Comparison of ENCODE assay signal across 34 cellular contexts in the genomic region with DNA sequence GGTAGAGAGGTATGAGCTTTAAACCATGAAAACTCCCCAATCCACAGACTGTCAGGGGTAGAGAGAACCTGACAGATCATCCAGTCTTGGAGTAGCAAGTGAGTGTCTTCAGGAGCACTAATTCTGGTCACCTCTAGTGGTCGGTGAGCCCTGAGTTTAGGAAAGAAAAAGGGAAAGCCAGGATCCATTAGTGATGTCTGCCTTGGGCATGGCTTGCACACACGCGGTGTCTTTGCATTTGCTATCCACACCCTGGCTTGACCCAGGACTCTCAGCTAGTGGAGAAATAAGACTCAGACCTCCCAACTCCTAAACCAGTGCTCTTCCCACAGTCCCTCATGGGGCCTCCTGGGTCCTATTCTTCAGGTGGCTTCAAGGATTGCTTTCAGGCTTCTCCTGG. TPM values are rescaled to one million over a fixed set of nuclear protein-coding genes. Genes with fewer than 3 reads are reported as not detected.
"Had no signal": no experiment of that assay in that cellular context is flagged by ENCODE, and none has a peak within 500 bp of the region (broad histone marks: within the 10 kb centered on the region; RNA-seq: fewer than 3 reads in every experiment).

No MANE protein-coding gene starts in this region.

- H3K36me3 Mint-ChIP-seq: activated CD4-positive, alpha-beta memory T cell treated with anti-CD3 and anti-CD28 coated beads for 36 hours; activated CD8-positive, alpha-beta memory T cell treated with anti-CD3 and anti-CD28 coated beads, Interleukin-2, amount 10 ng/mL, durations not matched to agents 7 days and 5 days; activated naive CD4-positive, alpha-beta T cell treated with anti-CD3 and anti-CD28 coated beads, Interleukin-2, amount 10 ng/mL, durations not matched to agents 7 days and 5 days; activated naive CD4-positive, alpha-beta T cell treated with anti-CD3 and anti-CD28 coated beads, Interleukin-2, amount 50 U/mL, for 72 hours; activated naive CD8-positive, alpha-beta T cell treated with anti-CD3 and anti-CD28 coated beads, Interleukin-2, amount 10 ng/mL, durations not matched to agents 7 days and 5 days; brain; T-cell had no signal

- H3K27ac ChIP-seq: ascending aorta, coronary artery, dorsolateral prefrontal cortex, heart left ventricle had no signal

- FAIRE-seq: frontal cortex had no signal

- H3K36me3 ChIP-seq: ascending aorta, breast epithelium, heart left ventricle had no signal

- H3K27me3 ChIP-seq: ascending aorta, breast epithelium had no signal

- DNase-seq: activated CD4-positive, alpha-beta memory T cell treated with anti-CD3 and anti-CD28 coated beads for 36 hours; activated CD4-positive, alpha-beta T cell treated with anti-CD3 and anti-CD28 coated beads for 36 hours; activated CD4-positive, alpha-beta T cell treated with anti-CD3 and anti-CD28 coated beads, Interleukin-2, amount 10 ng/mL, durations not matched to agents 24 days and 14 days; activated CD4-positive, CD25-positive, alpha-beta regulatory T cell; activated CD4-positive, CD25-positive, alpha-beta regulatory T cell treated with anti-CD3 and anti-CD28 coated beads, Interleukin-2, amount 50 U/mL, for 72 hours; activated CD8-positive, alpha-beta memory T cell treated with anti-CD3 and anti-CD28 coated beads, Interleukin-2, amount 10 ng/mL, durations not matched to agents 7 days and 5 days; activated CD8-positive, alpha-beta memory T cell treated with anti-CD3 and anti-CD28 coated beads, Interleukin-2, amount 50 U/mL, for 4 hours; activated CD8-positive, alpha-beta T cell treated with anti-CD3 and anti-CD28 coated beads, Interleukin-2, amount 10 ng/mL, durations not matched to agents 7 days and 5 days; activated effector memory CD4-positive, alpha-beta T cell treated with anti-CD3 and anti-CD28 coated beads, Interleukin-2, amount 50 U/mL, for 16 hours; activated naive CD4-positive, alpha-beta T cell treated with anti-CD3 and anti-CD28 coated beads, Interleukin-2, amount 10 ng/mL, durations not matched to agents 7 days and 5 days; activated naive CD8-positive, alpha-beta T cell treated with anti-CD3 and anti-CD28 coated beads, Interleukin-2, amount 10 ng/mL, durations not matched to agents 7 days and 5 days; activated T-cell treated with anti-CD3 and anti-CD28 coated beads, Interleukin-2, amount 50 U/mL, for 1 hour; activated T-cell treated with anti-CD3 and anti-CD28 coated beads, Interleukin-2, amount 50 U/mL, for 48 hours; dorsolateral prefrontal cortex; effector memory CD4-positive, alpha-beta T cell; foreskin fibroblast; heart left ventricle; T-cell; T-helper 9 cell had no signal

- H3K4me1 ChIP-seq: ascending aorta, breast epithelium had no signal

- H3K4me3 ChIP-seq: ascending aorta, breast epithelium, coronary artery, dorsolateral prefrontal cortex, heart left ventricle had no signal

- H3K27ac Mint-ChIP-seq: activated CD4-positive, alpha-beta memory T cell treated with anti-CD3 and anti-CD28 coated beads for 36 hours; activated CD4-positive, alpha-beta T cell treated with anti-CD3 and anti-CD28 coated beads for 36 hours; activated CD4-positive, alpha-beta T cell treated with anti-CD3 and anti-CD28 coated beads, Interleukin-2, amount 10 ng/mL, durations not matched to agents 24 days and 14 days; activated CD8-positive, alpha-beta memory T cell treated with anti-CD3 and anti-CD28 coated beads, Interleukin-2, amount 10 ng/mL, durations not matched to agents 7 days and 5 days; activated CD8-positive, alpha-beta T cell treated with anti-CD3 and anti-CD28 coated beads, Interleukin-2, amount 10 ng/mL, durations not matched to agents 7 days and 5 days; activated naive CD4-positive, alpha-beta T cell treated with anti-CD3 and anti-CD28 coated beads, Interleukin-2, amount 10 ng/mL, durations not matched to agents 7 days and 5 days; activated naive CD4-positive, alpha-beta T cell treated with anti-CD3 and anti-CD28 coated beads, Interleukin-2, amount 50 U/mL, for 72 hours; activated naive CD8-positive, alpha-beta T cell treated with anti-CD3 and anti-CD28 coated beads, Interleukin-2, amount 10 ng/mL, durations not matched to agents 7 days and 5 days; activated T-helper 1 cell treated with anti-CD3 and anti-CD28 coated beads, Interleukin-12 subunit alpha, Interleukin-12 subunit beta, Interleukin-2, Interleukin-4 antibody, amounts not matched to agents 30 ng/mL and 10 ng/mL and 1 ng/mL, durations not matched to agents 14 hours and 24 hours and 36 hours; activated T-helper 2 cell treated with anti-CD3 and anti-CD28 coated beads, Interferon-gamma antibody, Interleukin-2, Interleukin-4, amounts not matched to agents 10 μg/mL and 5 μg/mL and 100 μg/mL, durations not matched to agents 14 hours and 24 hours and 36 hours; brain; dendritic cell treated with granulocyte-macrophage colony-stimulating factor and Interleukin-4, amounts not matched to agents 40 ng/mL and 50 ng/mL, for 4 days; endodermal cell; T-cell; T-helper 1 cell treated with Interleukin-12 subunit alpha and Interleukin-12 subunit beta and Interleukin-4 antibody, amounts not matched to agents 30 μg/mL and 1 μg/mL, for 36 hours had no signal

- H3K4me3 Mint-ChIP-seq: activated CD4-positive, alpha-beta memory T cell treated with anti-CD3 and anti-CD28 coated beads for 36 hours; activated CD4-positive, alpha-beta T cell treated with anti-CD3 and anti-CD28 coated beads for 36 hours; activated CD4-positive, alpha-beta T cell treated with anti-CD3 and anti-CD28 coated beads, Interleukin-2, amount 10 ng/mL, durations not matched to agents 24 days and 14 days; activated CD8-positive, alpha-beta memory T cell treated with anti-CD3 and anti-CD28 coated beads, Interleukin-2, amount 10 ng/mL, durations not matched to agents 7 days and 5 days; activated CD8-positive, alpha-beta T cell treated with anti-CD3 and anti-CD28 coated beads, Interleukin-2, amount 10 ng/mL, durations not matched to agents 7 days and 5 days; activated naive CD4-positive, alpha-beta T cell treated with anti-CD3 and anti-CD28 coated beads, Interleukin-2, amount 10 ng/mL, durations not matched to agents 7 days and 5 days; activated naive CD8-positive, alpha-beta T cell treated with anti-CD3 and anti-CD28 coated beads, Interleukin-2, amount 10 ng/mL, durations not matched to agents 7 days and 5 days; activated T-helper 1 cell treated with anti-CD3 and anti-CD28 coated beads, Interleukin-12 subunit alpha, Interleukin-12 subunit beta, Interleukin-2, Interleukin-4 antibody, amounts not matched to agents 30 ng/mL and 10 ng/mL and 1 ng/mL, durations not matched to agents 14 hours and 24 hours and 36 hours; brain; central memory CD8-positive, alpha-beta T cell; dendritic cell treated with granulocyte-macrophage colony-stimulating factor and Interleukin-4, amounts not matched to agents 40 ng/mL and 50 ng/mL, for 4 days; endodermal cell; T-cell; T-helper 1 cell treated with Interleukin-12 subunit alpha and Interleukin-12 subunit beta and Interleukin-4 antibody, amounts not matched to agents 30 μg/mL and 1 μg/mL, for 36 hours had no signal

- ATAC-seq: activated CD4-positive, alpha-beta T cell treated with anti-CD3 and anti-CD28 coated beads for 36 hours; activated CD8-positive, alpha-beta memory T cell treated with anti-CD3 and anti-CD28 coated beads, Interleukin-2, amount 10 ng/mL, durations not matched to agents 7 days and 5 days; activated CD8-positive, alpha-beta T cell treated with anti-CD3 and anti-CD28 coated beads, Interleukin-2, amount 10 ng/mL, durations not matched to agents 7 days and 5 days; activated naive CD4-positive, alpha-beta T cell treated with anti-CD3 and anti-CD28 coated beads, Interleukin-2, amount 50 U/mL, for 72 hours; heart left ventricle; T-cell had no signal

- H3K4me1 Mint-ChIP-seq: activated CD4-positive, alpha-beta T cell treated with anti-CD3 and anti-CD28 coated beads for 36 hours; activated naive CD4-positive, alpha-beta T cell treated with anti-CD3 and anti-CD28 coated beads, Interleukin-2, amount 10 ng/mL, durations not matched to agents 7 days and 5 days; central memory CD8-positive, alpha-beta T cell had no signal

- H3K9me3 ChIP-seq: ascending aorta, breast epithelium, heart left ventricle had no signal

- H3K9me3 Mint-ChIP-seq: activated CD4-positive, alpha-beta memory T cell treated with anti-CD3 and anti-CD28 coated beads for 36 hours; activated CD4-positive, alpha-beta T cell treated with anti-CD3 and anti-CD28 coated beads, Interleukin-2, amount 10 ng/mL, durations not matched to agents 24 days and 14 days; activated naive CD4-positive, alpha-beta T cell treated with anti-CD3 and anti-CD28 coated beads, Interleukin-2, amount 10 ng/mL, durations not matched to agents 7 days and 5 days; activated naive CD4-positive, alpha-beta T cell treated with anti-CD3 and anti-CD28 coated beads, Interleukin-2, amount 50 U/mL, for 72 hours; activated naive CD8-positive, alpha-beta T cell treated with anti-CD3 and anti-CD28 coated beads, Interleukin-2, amount 10 ng/mL, durations not matched to agents 7 days and 5 days; activated T-helper 1 cell treated with anti-CD3 and anti-CD28 coated beads, Interleukin-12 subunit alpha, Interleukin-12 subunit beta, Interleukin-2, Interleukin-4 antibody, amounts not matched to agents 30 ng/mL and 10 ng/mL and 1 ng/mL, durations not matched to agents 14 hours and 24 hours and 36 hours; activated T-helper 2 cell treated with anti-CD3 and anti-CD28 coated beads, Interferon-gamma antibody, Interleukin-2, Interleukin-4, amounts not matched to agents 10 μg/mL and 5 μg/mL and 100 μg/mL, durations not matched to agents 14 hours and 24 hours and 36 hours; central memory CD8-positive, alpha-beta T cell; dendritic cell treated with granulocyte-macrophage colony-stimulating factor and Interleukin-4, amounts not matched to agents 40 ng/mL and 50 ng/mL, for 4 days; endodermal cell; T-cell; T-helper 1 cell treated with Interleukin-12 subunit alpha and Interleukin-12 subunit beta and Interleukin-4 antibody, amounts not matched to agents 30 μg/mL and 1 μg/mL, for 36 hours had no signal

RNA-seq across cellular contexts. Expression of gene POU2F3, which starts 19.3 kb away (rescaled TPM):
- total RNA-seq: activated CD4-positive, alpha-beta memory T cell treated with anti-CD3 and anti-CD28 coated beads for 36 hours; activated CD4-positive, alpha-beta T cell treated with anti-CD3 and anti-CD28 coated beads for 36 hours; activated CD4-positive, alpha-beta T cell treated with anti-CD3 and anti-CD28 coated beads, Interleukin-2, amount 10 ng/mL, durations not matched to agents 24 days and 14 days; activated CD8-positive, alpha-beta memory T cell treated with anti-CD3 and anti-CD28 coated beads for 36 hours; activated CD8-positive, alpha-beta memory T cell treated with anti-CD3 and anti-CD28 coated beads, Interleukin-2, amount 10 ng/mL, durations not matched to agents 7 days and 5 days; activated CD8-positive, alpha-beta T cell treated with anti-CD3 and anti-CD28 coated beads, Interleukin-2, amount 10 ng/mL, durations not matched to agents 7 days and 5 days; activated naive CD4-positive, alpha-beta T cell treated with anti-CD3 and anti-CD28 coated beads, Interleukin-2, amount 50 U/mL, for 72 hours; activated naive CD8-positive, alpha-beta T cell treated with anti-CD3 and anti-CD28 coated beads, Interleukin-2, amount 10 ng/mL, durations not matched to agents 7 days and 5 days; activated T-helper 2 cell treated with anti-CD3 and anti-CD28 coated beads, Interferon-gamma antibody, Interleukin-2, Interleukin-4, amounts not matched to agents 10 μg/mL and 5 μg/mL and 100 μg/mL, durations not matched to agents 14 hours and 24 hours and 36 hours; ascending aorta; cardiac septum; T-cell; T-helper 2 cell treated with Interferon-gamma antibody and Interleukin-4, amounts not matched to agents 100 ng/mL and 5 ng/mL, for 36 hours had no signal
- polyA plus RNA-seq: heart left ventricle had no signal
